In genomic region chr2:9656270-9656766, GRCh38 we compare ENCODE assay signal across 8 cellular contexts. TPM values are rescaled to one million over a fixed set of nuclear protein-coding genes. Genes with fewer than 3 reads are reported as not detected.
DNase-seq lines count a peak whose midpoint lies in the region; ATAC-seq and TF ChIP-seq lines count a peak whose summit lies in the region.

No MANE protein-coding gene starts in this region.

- H3K79me2 ChIP-seq in PC-9 (ENCODE audit: low read depth): no peaks in the 10 kb centered on the region
- no peaks in the 10 kb centered on the region for H3K79me2 ChIP-seq in neural progenitor cell (ENCODE audit: low read depth)

- peaks cover 51% of the 10 kb centered on the region for H3K4me1 Mint-ChIP-seq in neural progenitor cell

- POLR2A ChIA-PET in PC-9 (lab: Charles Lee; ENCODE audit: unreplicated experiment): no interaction called here

- H3K27me3 ChIP-seq in PC-9 (ENCODE audit: insufficient read depth, low read depth) (peaks cover 8% of the 10 kb centered on the region; the same call in 1 of the 2 replicates), neural progenitor cell (no peaks in the 10 kb centered on the region), esophagus squamous epithelium (peaks cover 0 to 5% (median 0%) of the 10 kb centered on the region in 4 donors)

- ATAC-seq in GM18519 (IDR thresholded peaks at IDR 0.05; ENCODE audit: low FRiP score, unreplicated experiment): peak; percentile 87
- peak; percentile 91 for ATAC-seq in HG02798 (IDR thresholded peaks at IDR 0.05; ENCODE audit: poor library complexity, unreplicated experiment)

- H3K4me2 ChIP-seq in PC-9 (peak overlapping the region; percentile 58), neural progenitor cell (no peak overlapping the region)

- peak overlapping the region; percentile 34 for H3K27ac Mint-ChIP-seq in neural progenitor cell

- H2AFZ ChIP-seq in PC-9 (no peak overlapping the region), neural progenitor cell (replicated peaks) (peak overlapping the region; percentile 19)

- H3K4me3 Mint-ChIP-seq in neural progenitor cell: peak overlapping the region; percentile 7

- intact Hi-C loops in PC-9 (cut with micrococcal nuclease; ENCODE audit: unreplicated experiment): no loop called here
- intact Hi-C loops in esophagus squamous epithelium (cut with DNase I): no loop called here

- H3K27ac ChIP-seq in PC-9 (peak overlapping the region; percentile 22; the same call in 1 of the 2 replicates), neural progenitor cell (no peak overlapping the region), esophagus squamous epithelium (no peak overlapping the region)

- DNase-seq in PC-9: peak; percentile 39 to 92
- peak; percentile 22 for DNase-seq in activated naive CD4-positive, alpha-beta T cell treated with anti-CD3 and anti-CD28 coated beads, Interleukin-2, amount 50 U/mL, for 16 hours
- DNase-seq in neural progenitor cell (ENCODE audit: low spot score): peak; percentile 49
- DNase-seq in middle frontal gyrus (ENCODE audit: extremely low spot score, low spot score): no peak
- no peak for DNase-seq in esophagus squamous epithelium (lab: John Stamatoyannopoulos, UW)
- no peak for DNase-seq in NCI-H2107 (lab: John Stamatoyannopoulos, UW)

- TF ChIP-seq CTCF in PC-9 (conservative IDR thresholded peaks at IDR 0.05): no peak
- no peak for TF ChIP-seq CTCF in neural progenitor cell (IDR thresholded peaks at IDR 0.05)
- TF ChIP-seq CTCF in esophagus squamous epithelium (IDR thresholded peaks at IDR 0.05): no peak

- H3K36me3 ChIP-seq in PC-9 (ENCODE audit: low read depth) (no peaks in the 10 kb centered on the region), neural progenitor cell (no peaks in the 10 kb centered on the region), esophagus squamous epithelium (no peaks in the 10 kb centered on the region)

- CTCF ChIA-PET in PC-9 (lab: Charles Lee): no interaction called here

- H3K9me3 Mint-ChIP-seq in neural progenitor cell: peaks cover 3% of the 10 kb centered on the region

- H3K27me3 Mint-ChIP-seq in neural progenitor cell (ENCODE audit: insufficient read depth, low read depth): peaks cover 15% of the 10 kb centered on the region

- H3K9me3 ChIP-seq in PC-9 (ENCODE audit: insufficient read depth, low read depth): no peaks in the 10 kb centered on the region
- H3K9me3 ChIP-seq in neural progenitor cell (ENCODE audit: low read depth): no peaks in the 10 kb centered on the region
- no peaks in the 10 kb centered on the region for H3K9me3 ChIP-seq in esophagus squamous epithelium

- H3K4me1 ChIP-seq in PC-9 (replicated peaks; ENCODE audit: insufficient read depth) (peaks cover 19% of the 10 kb centered on the region), neural progenitor cell (peaks cover 9% of the 10 kb centered on the region), esophagus squamous epithelium (no peaks in the 10 kb centered on the region)

- no peaks in the 10 kb centered on the region for H4K20me1 ChIP-seq in PC-9 (ENCODE audit: insufficient read depth)
- H4K20me1 ChIP-seq in neural progenitor cell (ENCODE audit: low read depth): no peaks in the 10 kb centered on the region

- H3K4me3 ChIP-seq in PC-9 (no peak overlapping the region), neural progenitor cell (no peak overlapping the region), esophagus squamous epithelium (no peak overlapping the region)

- TF ChIP-seq POLR2A in esophagus squamous epithelium (IDR thresholded peaks at IDR 0.05): no peak

- H3K36me3 Mint-ChIP-seq in neural progenitor cell: no peaks in the 10 kb centered on the region

- peaks cover 10% of the 10 kb centered on the region; the same call in 1 of the 2 replicates for H3F3A ChIP-seq in PC-9 (ENCODE audit: insufficient read depth, low read depth)
- H3F3A ChIP-seq in neural progenitor cell (ENCODE audit: low read depth): no peaks in the 10 kb centered on the region

- no peaks in the 10 kb centered on the region for H3K9me2 ChIP-seq in PC-9 (ENCODE audit: insufficient read depth)

- no peak overlapping the region for H3K9ac ChIP-seq in neural progenitor cell

- no TSS peak for BruUV-seq in PC-9 (replicated peaks; lab: Mats Ljungman, UMichigan)

- WGBS in esophagus squamous epithelium, 2 donors: 77 to 80% methylated on average over 11 of the region's 11 CpGs

RNA-seq across cellular contexts. Expression of gene YWHAQ, which starts 25.5 kb away (rescaled TPM):
- 353 and 373 TPM in 2 replicates for total RNA-seq in PC-9 (2021)
- 468 and 655 TPM in 2 replicates for total RNA-seq in neural progenitor cell (ENCODE audit: low replicate concordance)
- 100 to 1,000 TPM; 141 to 442 (median 227) TPM for total RNA-seq in esophagus squamous epithelium

Comparison
In these comparisons a context has a peak if more than half of its experiments do, and no peak if none do; other contexts are left out.
1. DNase-seq: peak in PC-9 (2 of 2), activated naive CD4-positive, alpha-beta T cell treated with anti-CD3 and anti-CD28 coated beads, Interleukin-2, amount 50 U/mL, for 16 hours (single experiment) and neural progenitor cell (single experiment); none in middle frontal gyrus (single experiment), esophagus squamous epithelium (single experiment) and NCI-H2107 (single experiment).